In the genomic region with DNA sequence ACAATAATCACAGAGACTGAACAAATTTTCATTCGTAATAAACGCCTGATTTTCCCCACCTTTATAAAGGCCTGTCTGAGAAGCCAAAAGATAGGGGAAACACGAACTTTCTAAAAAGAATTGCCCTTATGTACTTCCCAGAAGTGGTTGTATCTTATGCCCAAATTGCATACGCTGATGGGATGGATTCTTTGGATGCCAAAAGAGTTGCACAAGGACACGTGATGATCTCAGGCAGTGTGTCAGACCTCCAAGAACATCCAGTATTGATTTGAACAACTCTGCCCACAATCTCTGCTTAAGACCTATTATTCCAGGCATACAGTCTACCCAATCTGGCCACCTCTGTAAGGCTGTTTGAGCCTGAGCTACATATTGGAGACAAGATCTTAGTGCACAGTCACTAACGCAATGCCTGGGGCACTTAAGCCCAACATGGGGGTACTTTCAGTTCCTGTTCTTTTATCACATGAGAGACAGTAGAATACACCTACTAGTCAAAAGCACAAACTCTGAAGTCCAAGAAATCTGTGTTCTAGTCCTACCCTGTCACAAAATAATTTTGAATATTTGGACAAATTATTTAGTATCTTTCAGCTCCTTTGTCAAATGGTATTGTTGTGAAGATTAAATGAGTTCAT, we compare ENCODE assay signal across 8 cellular contexts. TPM values are rescaled to one million over a fixed set of nuclear protein-coding genes. Genes with fewer than 3 reads are reported as not detected.
A peak's percentile ranks its signal among the peaks of the same experiment; 100 is the strongest.
DNase-seq lines count a peak whose midpoint lies in the region; ATAC-seq and TF ChIP-seq lines count a peak whose summit lies in the region.
"Had no signal": no experiment of that assay in that cellular context is flagged by ENCODE, and none has a peak within 500 bp of the region (broad histone marks: within the 10 kb centered on the region; RNA-seq: fewer than 3 reads in every experiment).

No MANE protein-coding gene starts in this region.

- no peak overlapping the region for H3K4me3 Mint-ChIP-seq in stimulated activated naive B cell treated with anti-CD40 and anti-IgM and Interleukin-4, amounts not matched to agents 10 μg/mL and 1 μg/mL and 100 μg/mL, for 72 hours

- H3K36me3 Mint-ChIP-seq in stimulated activated naive B cell treated with anti-CD40 and anti-IgM and Interleukin-4, amounts not matched to agents 10 μg/mL and 1 μg/mL and 100 μg/mL, for 72 hours = no peaks in the 10 kb centered on the region

- intact Hi-C loops in A673 (cut with micrococcal nuclease; ENCODE audit: unreplicated experiment) = loop anchor here (2.0 kb wide), 1 partner anchor 207 kb away; no protein-coding TSS in a partner anchor
- intact Hi-C loops in cardiac septum (cut with DNase I) = loop anchor here (2.0 to 10.0 kb wide), 2 partner anchors 95 to 203 kb away; a partner anchor contains a TSS

- no peak overlapping the region for H3K27ac Mint-ChIP-seq in stimulated activated naive B cell treated with anti-CD40 and anti-IgM and Interleukin-4, amounts not matched to agents 10 μg/mL and 1 μg/mL and 100 μg/mL, for 72 hours

- peaks cover 15 to 31% of the 10 kb centered on the region in 2 donors for H3K4me1 Mint-ChIP-seq in stimulated activated naive B cell treated with anti-CD40 and anti-IgM and Interleukin-4, amounts not matched to agents 10 μg/mL and 1 μg/mL and 100 μg/mL, for 72 hours

- TF ChIP-seq CTCF in A673 (conservative IDR thresholded peaks at IDR 0.05; ENCODE audit: low read depth, low read length) = no peak

- peaks cover 0 to 3% of the 10 kb centered on the region in 2 donors for H3K9me3 Mint-ChIP-seq in stimulated activated naive B cell treated with anti-CD40 and anti-IgM and Interleukin-4, amounts not matched to agents 10 μg/mL and 1 μg/mL and 100 μg/mL, for 72 hours

- no peaks in the 10 kb centered on the region for H3K27me3 Mint-ChIP-seq in stimulated activated naive B cell treated with anti-CD40 and anti-IgM and Interleukin-4, amounts not matched to agents 10 μg/mL and 1 μg/mL and 100 μg/mL, for 72 hours

- POLR2A ChIA-PET in A673 (lab: Charles Lee; ENCODE audit: low non-redundant PET) = no interaction called here

- H3K4me1 ChIP-seq in A673 (ENCODE audit: insufficient read depth, low read length, poor library complexity, severe bottlenecking) = no peaks in the 10 kb centered on the region
- H3K4me1 ChIP-seq: parathyroid adenoma had no signal

- H3K27ac ChIP-seq in A673 (ENCODE audit: low read depth, low read length, poor library complexity, severe bottlenecking) = no peak overlapping the region
- H3K27ac ChIP-seq: parathyroid adenoma had no signal

- ATAC-seq in GM19455 (IDR thresholded peaks at IDR 0.05; ENCODE audit: unreplicated experiment) (peak; percentile 64), HG03280 (IDR thresholded peaks at IDR 0.05; ENCODE audit: unreplicated experiment) (peak; percentile 48)
- peak; percentile 79 to 84 for ATAC-seq in stimulated activated naive B cell treated with anti-CD40 and anti-IgM and Interleukin-4, amounts not matched to agents 10 μg/mL and 1 μg/mL and 100 μg/mL, for 72 hours (replicated peaks)

- H3K27me3 ChIP-seq in A673 (replicated peaks; ENCODE audit: insufficient read depth, low read depth, low read length, poor library complexity) = no peaks in the 10 kb centered on the region

- no peaks in the 10 kb centered on the region for H3K36me3 ChIP-seq in A673 (ENCODE audit: insufficient read depth, low read length, poor library complexity, severe bottlenecking)

- H3K9me3 ChIP-seq in A673 (ENCODE audit: low read depth, low read length, poor library complexity, severe bottlenecking) = no peaks in the 10 kb centered on the region

- no TSS peak for BruUV-seq in A673 (replicated peaks; lab: Mats Ljungman, UMichigan)

- DNase-seq in amniotic stem cell (lab: John Stamatoyannopoulos, UW) (peak; percentile 58), A673 (ENCODE audit: low spot score) (no peak), NCI-H524 treated with DMSO at 0.1 percent for 48 hours (lab: John Stamatoyannopoulos, UW) (no peak), cardiac septum (ENCODE audit: low spot score) (no peak)
- no peak for DNase-seq in stimulated activated naive B cell treated with anti-CD40 and anti-IgM and Interleukin-4, amounts not matched to agents 10 μg/mL and 1 μg/mL and 100 μg/mL, for 72 hours

- no peak overlapping the region for H3K4me3 ChIP-seq in A673 (ENCODE audit: low read depth, low read length, poor library complexity, severe bottlenecking)

- CTCF ChIA-PET in A673 (lab: Charles Lee) = no interaction called here

RNA-seq across cellular contexts. Expression of a gene that starts 38.9 kb away (rescaled TPM):
- not detected in 2 replicates for total RNA-seq in A673 (2021)
- not detected for total RNA-seq in cardiac septum

RNA-seq across cellular contexts. Expression of a gene that starts 49.3 kb away (rescaled TPM):
- not detected in 2 replicates for total RNA-seq in A673 (2021)
- total RNA-seq in cardiac septum = not detected
